Comparison of ENCODE assay signal across 2 cellular contexts in the genomic region with DNA sequence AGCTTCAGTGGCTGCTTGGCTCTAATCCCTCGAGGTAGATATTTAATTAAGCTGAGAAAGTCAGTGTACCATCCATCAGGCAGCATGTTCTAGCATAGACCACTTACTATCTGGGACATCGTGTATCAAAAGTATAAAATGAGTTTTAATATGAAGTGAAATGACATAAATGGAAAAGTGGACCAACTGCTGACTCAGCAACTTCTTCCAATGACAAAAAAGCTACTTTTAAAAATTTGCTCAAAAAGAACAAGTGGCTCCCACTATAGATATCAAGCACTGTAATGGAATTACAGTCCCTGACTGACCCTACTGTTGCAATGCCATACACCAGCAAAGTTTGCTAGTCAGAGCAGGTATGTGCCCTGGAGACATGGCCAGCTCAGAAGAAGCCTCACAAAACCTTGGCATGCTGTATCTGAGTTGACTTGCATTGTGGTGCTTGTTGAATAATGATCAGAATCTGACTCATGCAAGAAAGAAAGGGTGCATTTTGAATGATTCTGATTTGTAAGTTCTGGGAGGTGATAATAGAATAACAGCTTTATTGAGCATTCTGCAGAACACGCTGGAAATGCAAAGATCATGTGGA.
TF ChIP-seq lines count a peak whose summit lies in the region.

No MANE protein-coding gene starts in this region.

TF ChIP-seq in A549, 52 proteins besides CTCF, POLR2A, EP300 and RAD21:
- TF ChIP-seq, protein P1, sequence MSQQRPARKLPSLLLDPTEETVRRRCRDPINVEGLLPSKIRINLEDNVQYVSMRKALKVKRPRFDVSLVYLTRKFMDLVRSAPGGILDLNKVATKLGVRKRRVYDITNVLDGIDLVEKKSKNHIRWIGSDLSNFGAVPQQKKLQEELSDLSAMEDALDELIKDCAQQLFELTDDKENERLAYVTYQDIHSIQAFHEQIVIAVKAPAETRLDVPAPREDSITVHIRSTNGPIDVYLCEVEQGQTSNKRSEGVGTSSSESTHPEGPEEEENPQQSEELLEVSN (IDR thresholded peaks at IDR 0.05; ENCODE audit: borderline replicate concordance, low read depth): no peak
- TF ChIP-seq SMC3 (IDR thresholded peaks at IDR 0.05): no peak
- peak; percentile 99 for TF ChIP-seq MAFK (IDR thresholded peaks at IDR 0.05; ENCODE audit: partially characterized antibody)

TF ChIP-seq in K562, 482 proteins besides CTCF, POLR2A, EP300 and RAD21 (continued from another document):
- TF ChIP-seq TAF7 (tag; IDR thresholded peaks at IDR 0.05): no peak
- TF ChIP-seq, protein P2, sequence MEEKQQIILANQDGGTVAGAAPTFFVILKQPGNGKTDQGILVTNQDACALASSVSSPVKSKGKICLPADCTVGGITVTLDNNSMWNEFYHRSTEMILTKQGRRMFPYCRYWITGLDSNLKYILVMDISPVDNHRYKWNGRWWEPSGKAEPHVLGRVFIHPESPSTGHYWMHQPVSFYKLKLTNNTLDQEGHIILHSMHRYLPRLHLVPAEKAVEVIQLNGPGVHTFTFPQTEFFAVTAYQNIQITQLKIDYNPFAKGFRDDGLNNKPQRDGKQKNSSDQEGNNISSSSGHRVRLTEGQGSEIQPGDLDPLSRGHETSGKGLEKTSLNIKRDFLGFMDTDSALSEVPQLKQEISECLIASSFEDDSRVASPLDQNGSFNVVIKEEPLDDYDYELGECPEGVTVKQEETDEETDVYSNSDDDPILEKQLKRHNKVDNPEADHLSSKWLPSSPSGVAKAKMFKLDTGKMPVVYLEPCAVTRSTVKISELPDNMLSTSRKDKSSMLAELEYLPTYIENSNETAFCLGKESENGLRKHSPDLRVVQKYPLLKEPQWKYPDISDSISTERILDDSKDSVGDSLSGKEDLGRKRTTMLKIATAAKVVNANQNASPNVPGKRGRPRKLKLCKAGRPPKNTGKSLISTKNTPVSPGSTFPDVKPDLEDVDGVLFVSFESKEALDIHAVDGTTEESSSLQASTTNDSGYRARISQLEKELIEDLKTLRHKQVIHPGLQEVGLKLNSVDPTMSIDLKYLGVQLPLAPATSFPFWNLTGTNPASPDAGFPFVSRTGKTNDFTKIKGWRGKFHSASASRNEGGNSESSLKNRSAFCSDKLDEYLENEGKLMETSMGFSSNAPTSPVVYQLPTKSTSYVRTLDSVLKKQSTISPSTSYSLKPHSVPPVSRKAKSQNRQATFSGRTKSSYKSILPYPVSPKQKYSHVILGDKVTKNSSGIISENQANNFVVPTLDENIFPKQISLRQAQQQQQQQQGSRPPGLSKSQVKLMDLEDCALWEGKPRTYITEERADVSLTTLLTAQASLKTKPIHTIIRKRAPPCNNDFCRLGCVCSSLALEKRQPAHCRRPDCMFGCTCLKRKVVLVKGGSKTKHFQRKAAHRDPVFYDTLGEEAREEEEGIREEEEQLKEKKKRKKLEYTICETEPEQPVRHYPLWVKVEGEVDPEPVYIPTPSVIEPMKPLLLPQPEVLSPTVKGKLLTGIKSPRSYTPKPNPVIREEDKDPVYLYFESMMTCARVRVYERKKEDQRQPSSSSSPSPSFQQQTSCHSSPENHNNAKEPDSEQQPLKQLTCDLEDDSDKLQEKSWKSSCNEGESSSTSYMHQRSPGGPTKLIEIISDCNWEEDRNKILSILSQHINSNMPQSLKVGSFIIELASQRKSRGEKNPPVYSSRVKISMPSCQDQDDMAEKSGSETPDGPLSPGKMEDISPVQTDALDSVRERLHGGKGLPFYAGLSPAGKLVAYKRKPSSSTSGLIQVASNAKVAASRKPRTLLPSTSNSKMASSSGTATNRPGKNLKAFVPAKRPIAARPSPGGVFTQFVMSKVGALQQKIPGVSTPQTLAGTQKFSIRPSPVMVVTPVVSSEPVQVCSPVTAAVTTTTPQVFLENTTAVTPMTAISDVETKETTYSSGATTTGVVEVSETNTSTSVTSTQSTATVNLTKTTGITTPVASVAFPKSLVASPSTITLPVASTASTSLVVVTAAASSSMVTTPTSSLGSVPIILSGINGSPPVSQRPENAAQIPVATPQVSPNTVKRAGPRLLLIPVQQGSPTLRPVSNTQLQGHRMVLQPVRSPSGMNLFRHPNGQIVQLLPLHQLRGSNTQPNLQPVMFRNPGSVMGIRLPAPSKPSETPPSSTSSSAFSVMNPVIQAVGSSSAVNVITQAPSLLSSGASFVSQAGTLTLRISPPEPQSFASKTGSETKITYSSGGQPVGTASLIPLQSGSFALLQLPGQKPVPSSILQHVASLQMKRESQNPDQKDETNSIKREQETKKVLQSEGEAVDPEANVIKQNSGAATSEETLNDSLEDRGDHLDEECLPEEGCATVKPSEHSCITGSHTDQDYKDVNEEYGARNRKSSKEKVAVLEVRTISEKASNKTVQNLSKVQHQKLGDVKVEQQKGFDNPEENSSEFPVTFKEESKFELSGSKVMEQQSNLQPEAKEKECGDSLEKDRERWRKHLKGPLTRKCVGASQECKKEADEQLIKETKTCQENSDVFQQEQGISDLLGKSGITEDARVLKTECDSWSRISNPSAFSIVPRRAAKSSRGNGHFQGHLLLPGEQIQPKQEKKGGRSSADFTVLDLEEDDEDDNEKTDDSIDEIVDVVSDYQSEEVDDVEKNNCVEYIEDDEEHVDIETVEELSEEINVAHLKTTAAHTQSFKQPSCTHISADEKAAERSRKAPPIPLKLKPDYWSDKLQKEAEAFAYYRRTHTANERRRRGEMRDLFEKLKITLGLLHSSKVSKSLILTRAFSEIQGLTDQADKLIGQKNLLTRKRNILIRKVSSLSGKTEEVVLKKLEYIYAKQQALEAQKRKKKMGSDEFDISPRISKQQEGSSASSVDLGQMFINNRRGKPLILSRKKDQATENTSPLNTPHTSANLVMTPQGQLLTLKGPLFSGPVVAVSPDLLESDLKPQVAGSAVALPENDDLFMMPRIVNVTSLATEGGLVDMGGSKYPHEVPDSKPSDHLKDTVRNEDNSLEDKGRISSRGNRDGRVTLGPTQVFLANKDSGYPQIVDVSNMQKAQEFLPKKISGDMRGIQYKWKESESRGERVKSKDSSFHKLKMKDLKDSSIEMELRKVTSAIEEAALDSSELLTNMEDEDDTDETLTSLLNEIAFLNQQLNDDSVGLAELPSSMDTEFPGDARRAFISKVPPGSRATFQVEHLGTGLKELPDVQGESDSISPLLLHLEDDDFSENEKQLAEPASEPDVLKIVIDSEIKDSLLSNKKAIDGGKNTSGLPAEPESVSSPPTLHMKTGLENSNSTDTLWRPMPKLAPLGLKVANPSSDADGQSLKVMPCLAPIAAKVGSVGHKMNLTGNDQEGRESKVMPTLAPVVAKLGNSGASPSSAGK (IDR thresholded peaks at IDR 0.05): no peak
- peak; percentile 99 for TF ChIP-seq MAFK (IDR thresholded peaks at IDR 0.05; ENCODE audit: low read length)
- TF ChIP-seq, protein P3, sequence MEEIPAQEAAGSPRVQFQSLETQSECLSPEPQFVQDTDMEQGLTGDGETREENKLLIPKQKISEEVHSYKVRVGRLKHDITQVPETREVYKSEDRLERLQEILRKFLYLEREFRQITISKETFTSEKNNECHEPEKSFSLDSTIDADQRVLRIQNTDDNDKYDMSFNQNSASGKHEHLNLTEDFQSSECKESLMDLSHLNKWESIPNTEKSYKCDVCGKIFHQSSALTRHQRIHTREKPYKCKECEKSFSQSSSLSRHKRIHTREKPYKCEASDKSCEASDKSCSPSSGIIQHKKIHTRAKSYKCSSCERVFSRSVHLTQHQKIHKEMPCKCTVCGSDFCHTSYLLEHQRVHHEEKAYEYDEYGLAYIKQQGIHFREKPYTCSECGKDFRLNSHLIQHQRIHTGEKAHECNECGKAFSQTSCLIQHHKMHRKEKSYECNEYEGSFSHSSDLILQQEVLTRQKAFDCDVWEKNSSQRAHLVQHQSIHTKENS (CRISPR knock-in tag; IDR thresholded peaks at IDR 0.05): no peak
